ENCODE assay signal across 10 cellular contexts in genomic region chr9:94861589-94862241, GRCh38.
DNase-seq lines count a peak whose midpoint lies in the region; ATAC-seq and TF ChIP-seq lines count a peak whose summit lies in the region.
"Had no signal": no experiment of that assay in that cellular context is flagged by ENCODE, and none has a peak within 500 bp of the region (broad histone marks: within the 10 kb centered on the region; RNA-seq: fewer than 3 reads in every experiment).

No MANE protein-coding gene starts in this region.

- H3K79me2 ChIP-seq in SU-DHL-6 (ENCODE audit: insufficient read depth, low read length) = no peaks in the 10 kb centered on the region
- peaks cover 20% of the 10 kb centered on the region for H3K79me2 ChIP-seq in hepatocyte

- POLR2A ChIA-PET in GM10248 (lab: Yijun Ruan, JAX) = no interaction called here

- no peaks in the 10 kb centered on the region for H4K20me1 ChIP-seq in SU-DHL-6 (ENCODE audit: low read depth, low read length)
- H4K20me1 ChIP-seq in hepatocyte (ENCODE audit: insufficient read depth, poor library complexity, severe bottlenecking) = no peaks in the 10 kb centered on the region

- peak overlapping the region; percentile 45 for H3K27ac Mint-ChIP-seq in activated T-cell treated with anti-CD3 and anti-CD28 coated beads, Interleukin-2, amount 50 U/mL, for 24 hours

- H3K36me3 ChIP-seq in SU-DHL-6 (ENCODE audit: low read length) (no peaks in the 10 kb centered on the region), hepatocyte (replicated peaks; ENCODE audit: insufficient read depth, low read depth) (no peaks in the 10 kb centered on the region), upper lobe of left lung (no peaks in the 10 kb centered on the region)

- H3K9ac ChIP-seq in SU-DHL-6 (ENCODE audit: low read length) = no peak overlapping the region

- H2AFZ ChIP-seq in SU-DHL-6 (ENCODE audit: low read depth, low read length, severe bottlenecking) (no peak overlapping the region), hepatocyte (no peak overlapping the region)

- no peak for TF ChIP-seq POLR2A in upper lobe of left lung (IDR thresholded peaks at IDR 0.05)

- peaks cover 18% of the 10 kb centered on the region for H3K4me1 ChIP-seq in hepatocyte (ENCODE audit: insufficient read depth)
- peaks cover 18 to 45% (median 29%) of the 10 kb centered on the region in 4 donors for H3K4me1 ChIP-seq in upper lobe of left lung

- H3K27me3 ChIP-seq in SU-DHL-6 (ENCODE audit: low read length) (no peaks in the 10 kb centered on the region), hepatocyte (no peaks in the 10 kb centered on the region), upper lobe of left lung (no peaks in the 10 kb centered on the region)

- H3K4me3 ChIP-seq in SU-DHL-6 (ENCODE audit: insufficient read depth, low read length, poor library complexity, severe bottlenecking) (no peak overlapping the region), hepatocyte (no peak overlapping the region), upper lobe of left lung (no peak overlapping the region)

- H3K4me2 ChIP-seq in SU-DHL-6 (ENCODE audit: low read depth, low read length, poor library complexity, severe bottlenecking) = peak overlapping the region; percentile 45
- H3K4me2 ChIP-seq in hepatocyte = no peak overlapping the region

- TF ChIP-seq EP300 in upper lobe of left lung (IDR thresholded peaks at IDR 0.05) = no peak

- H3F3A ChIP-seq in SU-DHL-6 (ENCODE audit: insufficient read depth) = 0 out of 2 replicates have a peak, but pooled peaks cover 4% of the 10 kb centered on the region

- peaks cover 4% of the 10 kb centered on the region for H3K9me3 Mint-ChIP-seq in activated T-cell treated with anti-CD3 and anti-CD28 coated beads, Interleukin-2, amount 50 U/mL, for 24 hours

- H3K27ac ChIP-seq in SU-DHL-6 (ENCODE audit: low read depth, low read length) (no peak overlapping the region), hepatocyte (peak overlapping the region; percentile 77), upper lobe of left lung (peak overlapping the region in 2 of 4 donors; percentile 44 to 71)

- ATAC-seq in upper lobe of left lung (ENCODE audit: low FRiP score in 2 of 2) = peak; percentile 17 to 19

- peaks cover 7% of the 10 kb centered on the region for H3K36me3 Mint-ChIP-seq in activated T-cell treated with anti-CD3 and anti-CD28 coated beads, Interleukin-2, amount 50 U/mL, for 24 hours (ENCODE audit: low read depth)

- DNase-seq in activated T-cell treated with anti-CD3 and anti-CD28 coated beads, Interleukin-2, amount 50 U/mL, for 24 hours = no peak
- no peak for DNase-seq in activated T-cell treated with anti-CD3 and anti-CD28 coated beads, Interleukin-2, amount 50 U/mL, for 1 hour
- DNase-seq in hepatocyte (ENCODE audit: low spot score) (peak; percentile 57), upper lobe of left lung (no peak), DMS79 (lab: John Stamatoyannopoulos, UW) (no peak), GM10248 (ENCODE audit: extremely low spot score) (no peak), iPS-NIHi7 (ENCODE audit: extremely low spot score) (no peak)
- DNase-seq: DMS 273 treated with DMSO at 0.1 percent for 48 hours, NCI-H187 had no signal

- no peak for TF ChIP-seq CTCF in SU-DHL-6 (IDR thresholded peaks at IDR 0.05; ENCODE audit: insufficient read depth, low read length, poor library complexity, severe bottlenecking)
- TF ChIP-seq CTCF in hepatocyte (IDR thresholded peaks at IDR 0.05; ENCODE audit: poor library complexity) = no peak
- TF ChIP-seq CTCF in upper lobe of left lung (IDR thresholded peaks at IDR 0.05) = no peak
- TF ChIP-seq CTCF in GM10248 (IDR thresholded peaks at IDR 0.05; ENCODE audit: control extremely low read depth, extremely low read depth, low read depth, missing control alignments) = no peak

- H3K9me3 ChIP-seq in SU-DHL-6 (ENCODE audit: insufficient read depth, low read length) (no peaks in the 10 kb centered on the region), hepatocyte (ENCODE audit: low read depth) (no peaks in the 10 kb centered on the region), upper lobe of left lung (no peaks in the 10 kb centered on the region)

- CTCF ChIA-PET in GM10248 (lab: Yijun Ruan, JAX) = interaction anchor here (1.0 to 1.6 kb wide), 3 partner anchors 11 to 38 kb away, joined by 3 to 5 read pairs (median 4); no protein-coding TSS in a partner anchor

- H3K9me2 ChIP-seq in SU-DHL-6 (replicated peaks; ENCODE audit: insufficient read depth, low read length) (no peaks in the 10 kb centered on the region), hepatocyte (replicated peaks; ENCODE audit: insufficient read depth) (no peaks in the 10 kb centered on the region)

- peaks cover 46% of the 10 kb centered on the region for H3K4me1 Mint-ChIP-seq in activated T-cell treated with anti-CD3 and anti-CD28 coated beads, Interleukin-2, amount 50 U/mL, for 24 hours (ENCODE audit: low read depth)

- WGBS in hepatocyte (ENCODE audit: low lambda C conversion rate, missing lambda C conversion rate) = 71% methylated on average over 11 of the region's 11 CpGs
- WGBS in upper lobe of left lung, 2 donors = 66 to 78% methylated on average over 11 of the region's 11 CpGs

- peaks cover 4% of the 10 kb centered on the region for H3K27me3 Mint-ChIP-seq in activated T-cell treated with anti-CD3 and anti-CD28 coated beads, Interleukin-2, amount 50 U/mL, for 24 hours

- no peak overlapping the region for H3K4me3 Mint-ChIP-seq in activated T-cell treated with anti-CD3 and anti-CD28 coated beads, Interleukin-2, amount 50 U/mL, for 24 hours
